10 cellular contexts compared by ENCODE assay signal in the genomic region with DNA sequence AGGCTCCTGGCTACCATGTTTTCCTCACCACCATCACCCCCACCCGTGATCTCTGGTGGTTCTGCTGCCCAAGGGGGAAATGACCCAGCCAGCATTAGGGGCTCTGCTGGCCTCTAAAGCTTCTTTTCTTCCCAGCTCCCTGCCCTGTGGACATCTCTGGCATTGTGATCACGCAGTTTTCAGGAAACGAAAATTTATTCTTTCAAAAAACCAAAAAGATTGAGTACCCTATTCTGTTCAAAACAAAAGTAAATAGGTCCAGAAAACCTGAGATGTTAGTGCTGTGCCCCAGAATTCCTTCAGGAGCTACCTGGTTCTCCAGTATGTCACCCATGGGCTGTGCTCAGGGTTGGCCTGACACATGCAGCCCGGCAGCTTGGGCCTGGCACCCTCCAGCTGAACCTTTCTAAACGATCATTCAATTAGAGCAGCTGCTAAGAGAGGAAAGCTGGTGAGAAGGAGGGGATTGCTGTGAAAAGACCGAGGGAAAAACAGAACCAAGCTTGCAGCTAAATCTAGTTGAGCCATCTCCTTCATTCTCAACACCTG.
DNase-seq lines count a peak whose midpoint lies in the region; ATAC-seq lines count a peak whose summit lies in the region.
"Had no signal": no experiment of that assay in that cellular context is flagged by ENCODE, and none has a peak within 500 bp of the region (broad histone marks: within the 10 kb centered on the region; RNA-seq: fewer than 3 reads in every experiment).

No MANE protein-coding gene starts in this region.

- H3K9ac ChIP-seq in Karpas-422 (ENCODE audit: low read length): peak overlapping the region; percentile 63

- H2AFZ ChIP-seq in Karpas-422 (ENCODE audit: low read length): no peak overlapping the region

- no peak overlapping the region for H3K4me3 Mint-ChIP-seq in activated CD8-positive, alpha-beta T cell treated with anti-CD3 and anti-CD28 coated beads, Interleukin-2, amount 10 ng/mL, durations not matched to agents 7 days and 5 days
- H3K4me3 Mint-ChIP-seq in naive B cell: peak overlapping the region; percentile 37 to 83 (median 72)

- peaks cover 49% of the 10 kb centered on the region for H3K4me1 Mint-ChIP-seq in activated CD8-positive, alpha-beta T cell treated with anti-CD3 and anti-CD28 coated beads, Interleukin-2, amount 10 ng/mL, durations not matched to agents 7 days and 5 days (ENCODE audit: low read depth)
- H3K4me1 Mint-ChIP-seq in naive B cell: peaks cover 47 to 62% (median 56%) of the 10 kb centered on the region in 3 donors

- H3K9me2 ChIP-seq in Karpas-422 (replicated peaks; ENCODE audit: insufficient read depth, low read length): no peaks in the 10 kb centered on the region

- H3K27ac Mint-ChIP-seq in activated CD8-positive, alpha-beta T cell treated with anti-CD3 and anti-CD28 coated beads, Interleukin-2, amount 10 ng/mL, durations not matched to agents 7 days and 5 days: peak overlapping the region; percentile 71
- peak overlapping the region; percentile 87 to 96 (median 94) for H3K27ac Mint-ChIP-seq in naive B cell

- H4K20me1 ChIP-seq in Karpas-422 (ENCODE audit: insufficient read depth, low read depth, low read length): no peaks in the 10 kb centered on the region

- peak overlapping the region; percentile 67 for H3K4me2 ChIP-seq in Karpas-422 (ENCODE audit: low read depth, low read length, poor library complexity, severe bottlenecking)

- DNase-seq in COLO668 (lab: John Stamatoyannopoulos, UW; ENCODE audit: unreplicated experiment): peak; percentile 35
- peak; percentile 88 for DNase-seq in Karpas-422
- DNase-seq in activated CD8-positive, alpha-beta T cell treated with anti-CD3 and anti-CD28 coated beads, Interleukin-2, amount 10 ng/mL, durations not matched to agents 7 days and 5 days: no peak
- DNase-seq in naive B cell: no peak
- no peak for DNase-seq in stimulated activated CD4-positive, alpha-beta T cell treated with anti-CD3 and anti-CD28 coated beads, Interleukin-4, amount 100 ng/mL, for 24 hours
- DNase-seq in stimulated activated CD4-positive, alpha-beta T cell treated with anti-CD3 and anti-CD28 coated beads, Interleukin-2, amount 100 ng/mL, for 48 hours: no peak
- DNase-seq in cerebellum (ENCODE audit: low spot score): no peak
- DNase-seq: activated gamma-delta T cell, lower lobe of right lung had no signal

- peak overlapping the region; percentile 97 for H3K27ac ChIP-seq in Karpas-422 (ENCODE audit: low read length)
- H3K27ac ChIP-seq: lower lobe of right lung had no signal

- peaks cover 9% of the 10 kb centered on the region for H3K36me3 Mint-ChIP-seq in activated CD8-positive, alpha-beta T cell treated with anti-CD3 and anti-CD28 coated beads, Interleukin-2, amount 10 ng/mL, durations not matched to agents 7 days and 5 days (ENCODE audit: low read depth)
- H3K36me3 Mint-ChIP-seq in naive B cell: peaks cover 8 to 10% of the 10 kb centered on the region in 2 donors

- no peaks in the 10 kb centered on the region for H3K27me3 ChIP-seq in Karpas-422 (ENCODE audit: low read length)

- POLR2A ChIA-PET in activated CD8-positive, alpha-beta T cell treated with anti-CD3 and anti-CD28 coated beads, Interleukin-2, amount 10 ng/mL, durations not matched to agents 7 days and 5 days (lab: Charles Lee): interaction anchor here (0.6 to 1.7 kb wide), 4 partner anchors 12 to 293 kb away, joined by 3 to 8 read pairs (median 3); no protein-coding TSS in a partner anchor

- no peaks in the 10 kb centered on the region for H3K27me3 Mint-ChIP-seq in activated CD8-positive, alpha-beta T cell treated with anti-CD3 and anti-CD28 coated beads, Interleukin-2, amount 10 ng/mL, durations not matched to agents 7 days and 5 days (ENCODE audit: low read depth)
- H3K27me3 Mint-ChIP-seq in naive B cell: no peaks in the 10 kb centered on the region

- CTCF ChIA-PET in activated CD8-positive, alpha-beta T cell treated with anti-CD3 and anti-CD28 coated beads, Interleukin-2, amount 10 ng/mL, durations not matched to agents 7 days and 5 days (lab: Charles Lee): interaction anchor here (0.6 to 5.4 kb wide), 66 partner anchors 7 to 632 kb away, joined by 3 to 192 read pairs (median 6); a partner anchor contains a TSS

- no peaks in the 10 kb centered on the region for H3K9me3 Mint-ChIP-seq in activated CD8-positive, alpha-beta T cell treated with anti-CD3 and anti-CD28 coated beads, Interleukin-2, amount 10 ng/mL, durations not matched to agents 7 days and 5 days (ENCODE audit: insufficient read depth)
- H3K9me3 Mint-ChIP-seq in naive B cell: no peaks in the 10 kb centered on the region

- peak overlapping the region; percentile 41 for H3K4me3 ChIP-seq in Karpas-422 (ENCODE audit: low read length)
- H3K4me3 ChIP-seq: lower lobe of right lung had no signal

- no peaks in the 10 kb centered on the region for H3K9me3 ChIP-seq in Karpas-422 (ENCODE audit: low read length)
- H3K9me3 ChIP-seq: lower lobe of right lung had no signal

- no peaks in the 10 kb centered on the region for H3K36me3 ChIP-seq in Karpas-422 (ENCODE audit: insufficient read depth, low read length)

- peaks cover 55% of the 10 kb centered on the region for H3K4me1 ChIP-seq in Karpas-422 (ENCODE audit: low read length)

- ATAC-seq in activated CD8-positive, alpha-beta T cell treated with anti-CD3 and anti-CD28 coated beads, Interleukin-2, amount 10 ng/mL, durations not matched to agents 7 days and 5 days: no peak
- ATAC-seq in naive B cell (ENCODE audit: low read depth in 2 of 2): no peak
- ATAC-seq in HG02642 (IDR thresholded peaks at IDR 0.05; ENCODE audit: poor library complexity, unreplicated experiment): no peak

- H3K79me2 ChIP-seq in Karpas-422 (ENCODE audit: low read length): no peaks in the 10 kb centered on the region

Comparison
In these comparisons a context has a peak if more than half of its experiments do, and no peak if none do; other contexts are left out.
1. DNase-seq: peak in COLO668 (single experiment) and Karpas-422 (single experiment); none in activated CD8-positive, alpha-beta T cell treated with anti-CD3 and anti-CD28 coated beads, Interleukin-2, amount 10 ng/mL, durations not matched to agents 7 days and 5 days (single experiment), naive B cell (single experiment), stimulated activated CD4-positive, alpha-beta T cell treated with anti-CD3 and anti-CD28 coated beads, Interleukin-4, amount 100 ng/mL, for 24 hours (single experiment), stimulated activated CD4-positive, alpha-beta T cell treated with anti-CD3 and anti-CD28 coated beads, Interleukin-2, amount 100 ng/mL, for 48 hours (0 of 2) and cerebellum (single experiment).